ENCODE assay signal across 8 cellular contexts in the genomic region with DNA sequence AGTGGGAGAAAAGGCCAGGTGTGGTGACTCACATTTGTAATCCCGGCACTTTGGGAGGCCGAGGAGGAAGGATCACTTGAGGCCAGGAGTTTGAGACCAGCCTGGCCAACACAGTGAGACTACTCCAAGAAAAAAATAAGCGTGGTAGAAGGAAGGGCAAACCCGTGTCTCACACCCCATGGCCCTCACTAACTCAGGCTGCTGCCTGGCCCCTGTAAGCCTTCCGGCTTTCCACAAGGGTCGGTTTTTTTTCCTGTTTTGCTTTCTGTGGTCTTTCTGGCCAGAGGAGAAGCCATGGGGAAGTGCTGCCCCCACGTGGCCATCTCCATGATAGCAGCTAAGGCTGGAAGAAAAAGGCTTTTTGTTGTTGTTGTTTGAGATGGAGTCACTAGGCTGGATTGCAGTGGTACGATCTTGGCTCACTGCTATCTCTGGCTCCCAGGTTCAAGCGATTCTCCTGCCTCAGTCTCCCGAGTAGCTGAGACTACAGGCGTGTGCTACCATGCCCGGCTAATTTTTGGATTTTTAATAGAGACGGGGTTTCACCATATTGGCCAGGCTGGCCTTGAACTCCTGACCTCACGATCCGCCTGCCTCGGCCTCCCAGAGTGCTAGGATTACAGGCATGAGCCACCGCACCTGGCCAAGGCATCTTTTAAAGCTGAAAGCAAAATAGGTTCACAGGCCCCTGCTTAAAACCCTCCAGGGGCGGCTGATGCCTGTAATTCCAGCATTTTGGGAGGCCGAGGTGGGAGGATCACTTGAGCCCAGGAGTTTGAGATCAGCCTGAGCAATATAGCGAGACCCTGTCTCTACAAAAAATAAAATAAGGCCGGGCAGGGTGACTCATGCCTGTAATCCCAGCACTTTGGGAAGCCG. TPM values are rescaled to one million over a fixed set of nuclear protein-coding genes. Genes with fewer than 3 reads are reported as not detected.
A peak's percentile ranks its signal among the peaks of the same experiment; 100 is the strongest.
DNase-seq lines count a peak whose midpoint lies in the region; ATAC-seq, FAIRE-seq and TF ChIP-seq lines count a peak whose summit lies in the region.

No MANE protein-coding gene starts in this region.

- peak overlapping the region; percentile 49 for H2AFZ ChIP-seq in fibroblast of lung (ENCODE audit: low read length)

- no peak for FAIRE-seq in HTR-8/SVneo (lab: Jason Lieb, UNC)

- H3K27me3 Mint-ChIP-seq in CD8-positive, alpha-beta T cell (ENCODE audit: low read depth) = no peaks in the 10 kb centered on the region
- H3K27me3 Mint-ChIP-seq in activated T-cell treated with anti-CD3 and anti-CD28 coated beads, Interleukin-2, amount 50 U/mL, for 24 hours = no peaks in the 10 kb centered on the region
- H3K27me3 Mint-ChIP-seq in nephron (ENCODE audit: low read depth) = peaks cover 4% of the 10 kb centered on the region

- CTCF ChIA-PET in CD8-positive, alpha-beta T cell (lab: Charles Lee) = interaction anchor here (0.7 to 5.6 kb wide), 18 partner anchors 12 to 239 kb away, joined by 3 to 74 read pairs (median 4); a partner anchor contains a TSS

- H3K4me1 Mint-ChIP-seq in CD8-positive, alpha-beta T cell (ENCODE audit: low read depth) = peaks cover 52% of the 10 kb centered on the region
- peaks cover 50% of the 10 kb centered on the region for H3K4me1 Mint-ChIP-seq in activated T-cell treated with anti-CD3 and anti-CD28 coated beads, Interleukin-2, amount 50 U/mL, for 24 hours (ENCODE audit: low read depth)
- no peaks in the 10 kb centered on the region for H3K4me1 Mint-ChIP-seq in nephron

- no peak overlapping the region for H3K4me3 Mint-ChIP-seq in CD8-positive, alpha-beta T cell
- H3K4me3 Mint-ChIP-seq in activated T-cell treated with anti-CD3 and anti-CD28 coated beads, Interleukin-2, amount 50 U/mL, for 24 hours = no peak overlapping the region
- H3K4me3 Mint-ChIP-seq in nephron = no peak overlapping the region

- no peak overlapping the region for H3K4me2 ChIP-seq in fibroblast of lung (ENCODE audit: extremely low read depth, insufficient read depth, low read length)

- peaks cover 49% of the 10 kb centered on the region for H3K4me1 ChIP-seq in CD8-positive, alpha-beta T cell (ENCODE audit: insufficient read depth, low read length)
- H3K4me1 ChIP-seq in fibroblast of lung (ENCODE audit: control insufficient read depth, extremely low read depth, insufficient read depth, low read length) = no peaks in the 10 kb centered on the region

- H3K27ac ChIP-seq in CD8-positive, alpha-beta T cell (ENCODE audit: low read depth, low read length) = no peak overlapping the region
- no peak overlapping the region for H3K27ac ChIP-seq in fibroblast of lung (ENCODE audit: insufficient read depth, low read length)

- peaks cover 2% of the 10 kb centered on the region for H3K36me3 Mint-ChIP-seq in CD8-positive, alpha-beta T cell
- no peaks in the 10 kb centered on the region for H3K36me3 Mint-ChIP-seq in activated T-cell treated with anti-CD3 and anti-CD28 coated beads, Interleukin-2, amount 50 U/mL, for 24 hours (ENCODE audit: low read depth)
- no peaks in the 10 kb centered on the region for H3K36me3 Mint-ChIP-seq in nephron (ENCODE audit: low read depth)

- POLR2A ChIA-PET in CD8-positive, alpha-beta T cell (lab: Charles Lee) = interaction anchor here (0.7 to 1.8 kb wide), 7 partner anchors 7 to 271 kb away, joined by 3 to 6 read pairs (median 4); a partner anchor contains a TSS

- H4K20me1 ChIP-seq in fibroblast of lung (ENCODE audit: control insufficient read depth, extremely low read depth, insufficient read depth, low read length) = no peaks in the 10 kb centered on the region

- no peaks in the 10 kb centered on the region for H3K9me3 Mint-ChIP-seq in CD8-positive, alpha-beta T cell
- H3K9me3 Mint-ChIP-seq in activated T-cell treated with anti-CD3 and anti-CD28 coated beads, Interleukin-2, amount 50 U/mL, for 24 hours = no peaks in the 10 kb centered on the region
- H3K9me3 Mint-ChIP-seq in nephron = no peaks in the 10 kb centered on the region

- no peaks in the 10 kb centered on the region for H3K27me3 ChIP-seq in CD8-positive, alpha-beta T cell (ENCODE audit: insufficient read depth, low read length)
- H3K27me3 ChIP-seq in fibroblast of lung (ENCODE audit: control insufficient read depth, insufficient read depth, low read length) = no peaks in the 10 kb centered on the region

- H3K9me3 ChIP-seq in CD8-positive, alpha-beta T cell (ENCODE audit: low read length) = no peaks in the 10 kb centered on the region
- no peaks in the 10 kb centered on the region for H3K9me3 ChIP-seq in fibroblast of lung (ENCODE audit: control insufficient read depth, insufficient read depth, low read depth, low read length)

- no peak overlapping the region for H3K4me3 ChIP-seq in CD8-positive, alpha-beta T cell (ENCODE audit: low read depth, low read length)
- H3K4me3 ChIP-seq in fibroblast of lung (replicated peaks in 1 of 4; ENCODE audit: control extremely low read depth in 1 of 4, insufficient read depth in 1 of 4, low read depth in 3 of 4, low read length in 4 of 4) = no peak overlapping the region

- no peaks in the 10 kb centered on the region for H3K79me2 ChIP-seq in fibroblast of lung (ENCODE audit: control insufficient read depth, insufficient read depth, low read length)

- peak; percentile 77 to 96 (median 84) for DNase-seq in CD8-positive, alpha-beta T cell
- DNase-seq in HTR-8/SVneo (ENCODE audit: insufficient read length, low spot score) (peak; percentile 69), OCI-M2 (lab: John Stamatoyannopoulos, UW; ENCODE audit: unreplicated experiment) (peak; percentile 69), fibroblast of lung (ENCODE audit: low read depth in 2 of 2) (peak; percentile 46 to 71)
- DNase-seq in activated T-cell treated with anti-CD3 and anti-CD28 coated beads, Interleukin-2, amount 50 U/mL, for 24 hours = peak; percentile 94
- DNase-seq in stimulated activated naive CD8-positive, alpha-beta T cell treated with anti-CD3 and anti-CD28 coated beads, Interleukin-15, Interleukin-2, amounts not matched to agents 100 U/mL and 50 U/mL, for 24 hours = peak; percentile 91

- no peaks in the 10 kb centered on the region for H3K36me3 ChIP-seq in CD8-positive, alpha-beta T cell (ENCODE audit: insufficient read depth, low read length)
- H3K36me3 ChIP-seq in fibroblast of lung (ENCODE audit: control insufficient read depth, insufficient read depth, low read length) = no peaks in the 10 kb centered on the region

- intact Hi-C loops in CD8-positive, alpha-beta T cell (cut with DNase I, micrococcal nuclease) = loop anchor here (1.0 to 2.0 kb wide), 4 partner anchors 13 to 239 kb away; no protein-coding TSS in a partner anchor

- ATAC-seq in CD8-positive, alpha-beta T cell = peak; percentile 27
- ATAC-seq in stimulated activated naive CD8-positive, alpha-beta T cell treated with anti-CD3 and anti-CD28 coated beads, Interleukin-15, Interleukin-2, amounts not matched to agents 100 U/mL and 50 U/mL, for 24 hours = peak; percentile 26
- no peak for ATAC-seq in HG02981 (IDR thresholded peaks at IDR 0.05; ENCODE audit: unreplicated experiment)

- no peak overlapping the region for H3K9ac ChIP-seq in fibroblast of lung (ENCODE audit: insufficient read depth, low read length)

- H3K27ac Mint-ChIP-seq in CD8-positive, alpha-beta T cell = peak overlapping the region; percentile 85
- H3K27ac Mint-ChIP-seq in activated T-cell treated with anti-CD3 and anti-CD28 coated beads, Interleukin-2, amount 50 U/mL, for 24 hours = no peak overlapping the region
- peak overlapping the region in 1 of 3 experiments; percentile 58 for H3K27ac Mint-ChIP-seq in nephron

- peak; percentile 93 for TF ChIP-seq CTCF in CD8-positive, alpha-beta T cell (IDR thresholded peaks at IDR 0.05)
- TF ChIP-seq CTCF in fibroblast of lung (conservative IDR thresholded peaks at IDR 0.05 in 1 of 2, IDR thresholded peaks at IDR 0.05 in 1 of 2; ENCODE audit: low read depth in 1 of 2, low read length in 2 of 2) (peak; percentile 91 to 97), nephron (IDR thresholded peaks at IDR 0.05; ENCODE audit: unreplicated experiment in 3 of 3) (peak; percentile 92 to 97 (median 93))

RNA-seq across cellular contexts. Expression of a gene that starts 7.5 kb away (rescaled TPM):
- total RNA-seq in CD8-positive, alpha-beta T cell = 10 to 100 TPM; 78.8 to 81.0 TPM
- 33.1 and 45.1 TPM in 2 replicates for total RNA-seq in fibroblast of lung
- 6.1 and 7.8 TPM in 2 replicates for polyA plus RNA-seq in fibroblast of lung
- 19.8 and 20.8 TPM in 2 replicates for polyA plus RNA-seq in fibroblast of lung (2012)
- polyA minus RNA-seq in fibroblast of lung (ENCODE audit: low replicate concordance) = 5.6 and 11.1 TPM in 2 replicates

RNA-seq across cellular contexts. Expression of a gene that starts 47.0 kb away (rescaled TPM):
- under 1 TPM; 0.30 to 0.56 TPM for total RNA-seq in CD8-positive, alpha-beta T cell
- total RNA-seq in fibroblast of lung = 23.9 and 25.4 TPM in 2 replicates
- 2.3 and 3.7 TPM in 2 replicates for polyA plus RNA-seq in fibroblast of lung
- 2.4 and 4.6 TPM in 2 replicates for polyA plus RNA-seq in fibroblast of lung (2012)
- polyA minus RNA-seq in fibroblast of lung (ENCODE audit: low replicate concordance) = 59.5 and 99.1 TPM in 2 replicates

Comparison
In these comparisons a context has a peak if more than half of its experiments do, and no peak if none do; other contexts are left out.
1. RNA of a gene that starts 47.0 kb away (total RNA-seq): 23.9 to 25.4 TPM in fibroblast of lung; 0.30 to 0.56 TPM in CD8-positive, alpha-beta T cell; every median in the first group is over 10 times any median in the second.
2. Peak in every context shown above with its lines, with median percentiles within 50 percentile points of each other: DNase-seq and CTCF ChIP-seq.